ENCODE assay signal across 35 cellular contexts in genomic region chr15:88765212-88765611, GRCh38. TPM values are rescaled to one million over a fixed set of nuclear protein-coding genes. Genes with fewer than 3 reads are reported as not detected.
DNase-seq lines count a peak whose midpoint lies in the region; ATAC-seq, FAIRE-seq and TF ChIP-seq lines count a peak whose summit lies in the region.
"Had no signal": no experiment of that assay in that cellular context is flagged by ENCODE, and none has a peak within 500 bp of the region (broad histone marks: within the 10 kb centered on the region; RNA-seq: fewer than 3 reads in every experiment).

No MANE protein-coding gene starts in this region.

- H3K9ac ChIP-seq in K562 (ENCODE audit: insufficient read depth in 1 of 2, low read depth in 2 of 2, low read length in 2 of 2) = no peak overlapping the region
- H3K9ac ChIP-seq: BLaER1; BLaER1 treated with 17β-estradiol and CSF1 and Interleukin-3, amounts not matched to agents 10 nM and 100 nM had no signal

- no peak for TF ChIP-seq RAD21 in A549 (conservative IDR thresholded peaks at IDR 0.05 in 1 of 2, IDR thresholded peaks at IDR 0.05 in 1 of 2)
- TF ChIP-seq RAD21 in K562 (CRISPR knock-in tag; conservative IDR thresholded peaks at IDR 0.05 in 1 of 2, IDR thresholded peaks at IDR 0.05 in 1 of 2) = no peak

- H3K4me3 ChIP-seq in A549 (no peak overlapping the region), K562 (no peak overlapping the region)
- H3K4me3 ChIP-seq: BLaER1; BLaER1 treated with 17β-estradiol and CSF1 and Interleukin-3, amounts not matched to agents 10 nM and 100 nM had no signal

- 4% methylated on average over 2 of the region's 2 CpGs for WGBS in A549 (ENCODE audit: missing lambda C conversion rate)
- WGBS in K562 (ENCODE audit: insufficient coverage, low coverage, missing lambda C conversion rate) = 8% methylated on average over 2 of the region's 2 CpGs

- no peak overlapping the region for H3K4me2 ChIP-seq in A549
- no peak overlapping the region for H3K4me2 ChIP-seq in K562 (ENCODE audit: insufficient read depth, low read length)
- H3K4me2 ChIP-seq: BLaER1; BLaER1 treated with 17β-estradiol and CSF1 and Interleukin-3, amounts not matched to agents 10 nM and 100 nM had no signal

- H3K9me1 ChIP-seq in K562 (ENCODE audit: control insufficient read depth, insufficient read depth, low read length) = no peaks in the 10 kb centered on the region

- TF ChIP-seq CTCF in A549 (IDR thresholded peaks at IDR 0.05) (no peak), K562 (IDR thresholded peaks at IDR 0.05 in 2 of 3, conservative IDR thresholded peaks at IDR 0.05 in 1 of 3; ENCODE audit: insufficient read depth in 2 of 3, low read depth in 1 of 3, low read length in 3 of 3) (no peak)

- H3K36me3 ChIP-seq in K562 (ENCODE audit: control insufficient read depth, insufficient read depth, low read length) = no peaks in the 10 kb centered on the region
- H3K36me3 ChIP-seq: BE2C; BLaER1; BLaER1 treated with 17β-estradiol and CSF1 and Interleukin-3, amounts not matched to agents 10 nM and 100 nM had no signal

- CTCF ChIA-PET in A549 (lab: Yijun Ruan, JAX) (no interaction called here), K562 (lab: Yijun Ruan, JAX; ENCODE audit: low intra/inter-chr PET ratio) (no interaction called here)

- peaks cover 25 to 43% of the 10 kb centered on the region in 2 experiments for H3K27me3 ChIP-seq in K562 (ENCODE audit: control insufficient read depth in 2 of 2, insufficient read depth in 2 of 2, low read length in 2 of 2)
- H3K27me3 ChIP-seq: BLaER1; BLaER1 treated with 17β-estradiol and CSF1 and Interleukin-3, amounts not matched to agents 10 nM and 100 nM had no signal

- intact Hi-C loops in K562 (cut with micrococcal nuclease) = no loop called here

- FAIRE-seq in A549 (lab: Jason Lieb, UNC) (peak; percentile 13), K562 (lab: Jason Lieb, UNC) (no peak)
- FAIRE-seq: A204.1, D721Med had no signal

- H3K9me3 ChIP-seq in A549 (peaks cover 29% of the 10 kb centered on the region), K562 (replicated peaks; ENCODE audit: control insufficient read depth, insufficient read depth, low read depth, low read length) (0 out of 2 replicates have a peak, but pooled peaks cover 1% of the 10 kb centered on the region)
- H3K9me3 ChIP-seq: BE2C had no signal

- no peak overlapping the region for H3K27ac ChIP-seq in A549
- no peak overlapping the region for H3K27ac ChIP-seq in K562 (ENCODE audit: extremely low read depth, low read depth, low read length)
- H3K27ac ChIP-seq: 22Rv1; BLaER1; BLaER1 treated with 17β-estradiol and CSF1 and Interleukin-3, amounts not matched to agents 10 nM and 100 nM; C4-2B had no signal

- in situ Hi-C loops in K562 (cut with MboI) = no loop called here

- TF ChIP-seq EP300 in A549 (IDR thresholded peaks at IDR 0.05) (no peak), K562 (IDR thresholded peaks at IDR 0.05; ENCODE audit: low read length) (no peak)

- DNase-seq in A549 (ENCODE audit: low read depth in 1 of 2, low spot score in 1 of 2) (no peak), K562 (ENCODE audit: extremely low read depth in 1 of 4, low spot score in 3 of 4) (no peak), NCI-H1417 treated with DMSO at 0.1 percent for 48 hours (lab: John Stamatoyannopoulos, UW) (no peak)
- DNase-seq: 8988T; ACHN; AML-193; BE2C; C1 segment of cervical spinal cord; Caco-2; Calu3; CD4-positive, alpha-beta memory T cell; CD4-positive, alpha-beta T cell; CD4-positive, CD25-positive, alpha-beta regulatory T cell; CD8-positive, alpha-beta memory T cell; CD8-positive, alpha-beta T cell; COR-L47; DMS 273 treated with DMSO at 0.1 percent for 48 hours; DMS153; DMS53; DMS79; DMS79 treated with DMSO at 0.1 percent for 48 hours; DND-41; EL had no signal

- no peaks in the 10 kb centered on the region for H4K20me1 ChIP-seq in K562 (replicated peaks; ENCODE audit: control insufficient read depth, insufficient read depth, low read length)
- H4K20me1 ChIP-seq: BLaER1; BLaER1 treated with 17β-estradiol and CSF1 and Interleukin-3, amounts not matched to agents 10 nM and 100 nM had no signal

- no peak overlapping the region for H2AFZ ChIP-seq in K562 (ENCODE audit: low read depth, low read length)

- POLR2A ChIA-PET in A549 (lab: Yijun Ruan, JAX) (no interaction called here), K562 (lab: Yijun Ruan, JAX) (no interaction called here)

- no TSS peak for BruUV-seq in K562 (replicated peaks; lab: Mats Ljungman, UMichigan)

- no peak for ATAC-seq in A549
- ATAC-seq in K562 = no peak
- ATAC-seq in HG03175 (IDR thresholded peaks at IDR 0.05; ENCODE audit: unreplicated experiment) = no peak
- ATAC-seq: CD8-positive, alpha-beta T cell had no signal

- TF ChIP-seq POLR2A in A549 (IDR thresholded peaks at IDR 0.05; ENCODE audit: low read length) (no peak), K562 (conservative IDR thresholded peaks at IDR 0.05) (no peak)

- H3K4me1 ChIP-seq in A549 (no peaks in the 10 kb centered on the region), K562 (replicated peaks in 1 of 2; ENCODE audit: control insufficient read depth in 2 of 2, insufficient read depth in 2 of 2, low read length in 2 of 2) (peaks cover 0 to 7% of the 10 kb centered on the region in 2 experiments; a peak in 2 of 5 replicates)
- H3K4me1 ChIP-seq: BE2C; BLaER1; BLaER1 treated with 17β-estradiol and CSF1 and Interleukin-3, amounts not matched to agents 10 nM and 100 nM; Caco-2 had no signal

- H3K79me2 ChIP-seq in K562 (ENCODE audit: control insufficient read depth, insufficient read depth, low read length) = no peaks in the 10 kb centered on the region

TF ChIP-seq in A549, 52 proteins besides CTCF, POLR2A, EP300 and RAD21:
- TF ChIP-seq SREBF2 (IDR thresholded peaks at IDR 0.05) = no peak
- TF ChIP-seq ZC3H11A (IDR thresholded peaks at IDR 0.05) = no peak
- TF ChIP-seq RARB (CRISPR knock-in tag; IDR thresholded peaks at IDR 0.05) = no peak

TF ChIP-seq in K562, 482 proteins besides CTCF, POLR2A, EP300 and RAD21:
- TF ChIP-seq RBM34 (IDR thresholded peaks at IDR 0.05; ENCODE audit: borderline replicate concordance, insufficient read depth, low read length) (no peak), DACH1 (IDR thresholded peaks at IDR 0.05; ENCODE audit: partially characterized antibody) (peak; percentile 92)

RNA-seq across cellular contexts. Expression of gene ACAN, which starts 38.0 kb away (rescaled TPM):
- not detected in 2 replicates for polyA plus RNA-seq in A549 (2011; rRNA removed)
- polyA plus RNA-seq in A549 (2012; cell fraction: cytosol; rRNA removed) = 0.01 TPM in 1 of 2 replicates, not detected in the other
- 0.01 TPM in 1 of 2 replicates, not detected in the other for polyA plus RNA-seq in A549 (2012; cell fraction: nucleus; rRNA removed)
- 0.01 to 0.05 TPM in 2 of 3 replicates, not detected in the other for polyA plus RNA-seq in A549 (2017; fragmentation: RNase III; extraction: RNeasy Plus Mini Kit Qiagen cat#74134 plus additional on column Dnase treatment)
- polyA minus RNA-seq in A549 (2011; rRNA and poly(A)+ RNA removed) = not detected in 2 replicates
- total RNA-seq in K562 (2011; cell fraction: chromatin; rRNA removed; ENCODE audit: low replicate concordance) = not detected in 2 replicates
- total RNA-seq in K562 (2011; cell fraction: nucleolus; rRNA removed) = not detected in 2 replicates
- total RNA-seq in K562 (2011; cell fraction: nucleoplasm; rRNA removed) = not detected in 2 replicates
- total RNA-seq in K562 (2014; rRNA removed) = not detected in 2 replicates
- total RNA-seq in K562 (2014; rRNA removed; fragmentation: Illumina TruSeq; extraction: Trizol) = not detected in 2 replicates
- not detected in 2 replicates for total RNA-seq in K562 (2015; rRNA removed; fragmentation: Illumina TruSeq; extraction: Trizol)
- total RNA-seq in K562 (2021) = not detected in 2 replicates
- not detected in 2 replicates for polyA plus RNA-seq in K562 (2011; rRNA removed)
- not detected in 2 replicates for polyA plus RNA-seq in K562 (2011; cell fraction: cytosol; rRNA removed)
- polyA plus RNA-seq in K562 (2011; cell fraction: nucleus; rRNA removed) = not detected in 2 replicates
- not detected in 2 replicates for polyA plus RNA-seq in K562 (2012)
- polyA plus RNA-seq in K562 (2014; fragmentation: Illumina TruSeq; extraction: Trizol) = not detected in 2 replicates
- not detected for polyA plus RNA-seq in K562 (2014; fragmentation: Nextera tagmentation; extraction: Ambion mirVana)
- not detected in 2 replicates for polyA plus RNA-seq in K562 (2014; rRNA removed)
- not detected in 2 replicates for polyA minus RNA-seq in K562 (2011; rRNA and poly(A)+ RNA removed)
- polyA minus RNA-seq in K562 (2011; cell fraction: cytosol; rRNA and poly(A)+ RNA removed) = not detected in 2 replicates
- not detected in 2 replicates for polyA minus RNA-seq in K562 (2011; cell fraction: nucleus; rRNA and poly(A)+ RNA removed)
- total RNA-seq: A172; A673; B cell; Caco-2; Calu3; CD4-positive, alpha-beta memory T cell; CD4-positive, alpha-beta T cell; CD4-positive, CD25-positive, alpha-beta regulatory T cell; CD8-positive, alpha-beta memory T cell; CD8-positive, alpha-beta T cell; Daoy had no signal
- polyA plus RNA-seq: CD14-positive monocyte; CD8-positive, alpha-beta memory T cell had no signal
